Comparison of ENCODE assay signal across 9 cellular contexts in the genomic region with DNA sequence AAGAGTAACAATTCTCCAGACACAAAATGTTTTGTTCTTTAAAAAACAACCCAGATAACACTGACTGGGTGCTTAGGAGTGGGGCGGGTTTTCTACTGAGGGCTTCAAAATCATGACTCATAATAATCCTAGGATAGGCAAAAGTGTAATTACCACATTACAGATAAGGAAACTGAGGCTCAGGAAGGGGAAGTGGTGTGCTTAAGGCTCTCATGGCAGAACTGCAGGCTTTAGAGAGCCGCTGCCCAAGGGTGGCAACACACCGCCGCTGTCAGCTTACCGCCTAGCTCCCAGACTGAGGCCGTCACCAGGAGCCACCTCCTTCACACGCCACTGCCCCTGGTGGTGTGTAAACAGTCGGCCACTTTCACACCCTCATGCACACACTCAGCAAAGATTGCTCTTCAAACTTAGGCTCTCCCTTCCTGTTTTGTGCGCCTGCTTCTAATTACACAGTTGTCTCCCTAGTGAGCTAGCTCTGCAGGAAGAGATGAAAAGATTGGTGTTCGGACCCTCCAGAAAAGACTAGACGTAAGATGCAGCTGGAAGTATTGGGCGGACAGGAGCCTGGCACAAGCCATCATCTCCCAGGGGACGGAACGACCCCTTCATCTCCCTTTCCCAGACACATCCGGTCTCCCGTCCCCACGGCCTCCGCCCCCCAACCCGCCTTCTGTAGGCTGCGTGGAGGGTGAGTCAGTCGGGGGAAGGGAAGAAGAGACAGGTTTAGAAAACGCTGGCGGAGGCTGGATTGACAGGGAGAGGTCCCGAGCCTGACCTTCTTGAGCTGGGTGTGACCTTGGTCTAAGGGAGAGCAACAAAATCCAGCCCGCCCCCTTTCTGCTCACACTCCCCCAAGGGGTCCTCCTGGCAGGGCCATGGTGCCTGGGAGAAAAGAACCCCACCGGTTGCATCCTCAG.
A peak's percentile ranks its signal among the peaks of the same experiment; 100 is the strongest.
DNase-seq lines count a peak whose midpoint lies in the region; ATAC-seq, FAIRE-seq and TF ChIP-seq lines count a peak whose summit lies in the region.
"Had no signal": no experiment of that assay in that cellular context is flagged by ENCODE, and none has a peak within 500 bp of the region (broad histone marks: within the 10 kb centered on the region; RNA-seq: fewer than 3 reads in every experiment).

No MANE protein-coding gene starts in this region.

- H3K4me2 ChIP-seq in astrocyte (ENCODE audit: low read length), result peak overlapping the region; percentile 66

- peak; percentile 62 for ATAC-seq in GM21515 (IDR thresholded peaks at IDR 0.05; ENCODE audit: unreplicated experiment)
- ATAC-seq in GM18502 (IDR thresholded peaks at IDR 0.05; ENCODE audit: poor library complexity, unreplicated experiment), result no peak

- peak overlapping the region; percentile 40 for H3K27ac ChIP-seq in astrocyte (ENCODE audit: low read depth, low read length)
- H3K27ac ChIP-seq in muscle layer of duodenum (ENCODE audit: low read length), result peak overlapping the region; percentile 64

- TF ChIP-seq CTCF in BE2C (IDR thresholded peaks at IDR 0.05; ENCODE audit: low read depth, low read length) (peak; percentile 64), astrocyte (IDR thresholded peaks at IDR 0.05; ENCODE audit: insufficient read depth, low read depth, low read length) (no peak)

- H3K9me3 ChIP-seq in BE2C (no peaks in the 10 kb centered on the region; the same call in 1 of the 2 replicates), astrocyte (ENCODE audit: insufficient read depth, low read depth, low read length) (no peaks in the 10 kb centered on the region), muscle layer of duodenum (ENCODE audit: control insufficient read depth in 1 of 2, low read length in 2 of 2) (no peaks in the 10 kb centered on the region)

- H3K36me3 ChIP-seq in BE2C, result no peaks in the 10 kb centered on the region
- H3K36me3 ChIP-seq in astrocyte (ENCODE audit: insufficient read depth, low read length), result no peaks in the 10 kb centered on the region
- H3K36me3 ChIP-seq in muscle layer of duodenum (ENCODE audit: control insufficient read depth in 1 of 2, insufficient read depth in 2 of 2, low read length in 2 of 2), result no peaks in the 10 kb centered on the region

- H3K36me3 Mint-ChIP-seq in astrocyte (ENCODE audit: low read depth, unreplicated experiment), result peaks cover 4% of the 10 kb centered on the region

- peaks cover 3% of the 10 kb centered on the region for H3K27me3 Mint-ChIP-seq in astrocyte (ENCODE audit: low read depth, unreplicated experiment)

- peak overlapping the region; percentile 33 for H3K9ac ChIP-seq in astrocyte (ENCODE audit: low read length)

- H4K20me1 ChIP-seq in astrocyte (ENCODE audit: insufficient read depth, low read length), result no peaks in the 10 kb centered on the region

- H3K27me3 ChIP-seq in BE2C (no peaks in the 10 kb centered on the region), astrocyte (ENCODE audit: insufficient read depth, low read length) (no peaks in the 10 kb centered on the region), muscle layer of duodenum (ENCODE audit: low read depth, low read length) (no peaks in the 10 kb centered on the region)

- peak overlapping the region; percentile 33 for H3K4me3 ChIP-seq in BE2C (ENCODE audit: low read depth, low read length)
- H3K4me3 ChIP-seq in astrocyte (ENCODE audit: insufficient read depth, low read depth, low read length), result no peak overlapping the region
- peak overlapping the region; percentile 12 to 47 for H3K4me3 ChIP-seq in muscle layer of duodenum (ENCODE audit: low read depth in 1 of 2, low read length in 2 of 2)

- FAIRE-seq in astrocyte (lab: Jason Lieb, UNC), result no peak

- H3K4me3 Mint-ChIP-seq in astrocyte (ENCODE audit: unreplicated experiment), result no peak overlapping the region
- H3K4me3 Mint-ChIP-seq: dendritic cell treated with granulocyte-macrophage colony-stimulating factor and Interleukin-4, amounts not matched to agents 40 ng/mL and 50 ng/mL, for 4 days had no signal

- H3K4me1 ChIP-seq in BE2C (peaks cover 13% of the 10 kb centered on the region; the same call in 1 of the 2 replicates), astrocyte (ENCODE audit: insufficient read depth, low read length) (peaks cover 34% of the 10 kb centered on the region), muscle layer of duodenum (ENCODE audit: control insufficient read depth in 1 of 2, insufficient read depth in 2 of 2, low read length in 2 of 2) (no peaks in the 10 kb centered on the region)

- peaks cover 2% of the 10 kb centered on the region for H3K9me3 Mint-ChIP-seq in astrocyte (ENCODE audit: unreplicated experiment)

- peaks cover 29% of the 10 kb centered on the region for H3K4me1 Mint-ChIP-seq in astrocyte (ENCODE audit: low read depth, unreplicated experiment)

- DNase-seq in BE2C (peak; percentile 88), astrocyte (ENCODE audit: low read depth) (no peak), GM19240 (ENCODE audit: insufficient read length, low spot score) (no peak), NCI-H526 (lab: John Stamatoyannopoulos, UW) (no peak)
- no peak for DNase-seq in stimulated activated naive CD4-positive, alpha-beta T cell treated with Interleukin-2 at 50 U/mL for 16 hours (lab: John Stamatoyannopoulos, UW)

- H3K27ac Mint-ChIP-seq in astrocyte (ENCODE audit: unreplicated experiment), result no peak overlapping the region
- H3K27ac Mint-ChIP-seq: dendritic cell treated with granulocyte-macrophage colony-stimulating factor and Interleukin-4, amounts not matched to agents 40 ng/mL and 50 ng/mL, for 4 days had no signal

- H3K79me2 ChIP-seq in astrocyte (ENCODE audit: insufficient read depth, low read length), result no peaks in the 10 kb centered on the region

- peak overlapping the region; percentile 28 for H2AFZ ChIP-seq in astrocyte (ENCODE audit: low read depth, low read length)
